Comparison of ENCODE assay signal across 9 cellular contexts in the genomic region with DNA sequence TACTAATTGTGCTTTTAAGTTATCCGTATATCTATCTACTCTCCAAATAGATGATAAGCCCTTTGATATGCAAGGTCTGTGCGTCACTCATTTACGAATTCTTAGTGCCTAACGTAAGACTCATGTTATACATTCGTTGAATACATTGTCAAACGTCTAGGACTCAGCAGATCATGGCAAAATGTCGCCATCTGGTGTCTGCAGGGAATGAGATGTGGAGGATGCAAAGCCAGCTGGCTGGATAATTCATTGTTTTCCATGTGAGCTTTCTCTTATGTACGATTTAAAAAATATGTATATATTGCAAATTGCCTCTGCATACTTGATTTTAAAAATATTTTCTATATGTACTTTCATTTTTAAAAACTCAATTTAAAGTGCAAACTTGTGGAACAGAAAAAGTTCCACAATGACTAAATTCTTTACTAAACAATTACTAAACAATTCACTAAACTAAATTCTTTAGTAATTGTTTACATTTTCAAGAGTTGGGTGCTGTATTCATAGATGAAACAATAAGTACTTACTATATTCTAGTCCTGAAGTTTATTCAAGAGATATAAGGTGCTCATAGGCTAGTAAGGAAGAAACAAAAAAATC. TPM values are rescaled to one million over a fixed set of nuclear protein-coding genes. Genes with fewer than 3 reads are reported as not detected.
A peak's percentile ranks its signal among the peaks of the same experiment; 100 is the strongest.
DNase-seq lines count a peak whose midpoint lies in the region; ATAC-seq and TF ChIP-seq lines count a peak whose summit lies in the region.
"Had no signal": no experiment of that assay in that cellular context is flagged by ENCODE, and none has a peak within 500 bp of the region (broad histone marks: within the 10 kb centered on the region; RNA-seq: fewer than 3 reads in every experiment).

No MANE protein-coding gene starts in this region.

- no peaks in the 10 kb centered on the region for H3K4me1 ChIP-seq in lower lobe of right lung

- no peak overlapping the region for H3K27ac ChIP-seq in lower lobe of right lung

- H3K36me3 ChIP-seq in H7 (replicated peaks; ENCODE audit: control insufficient read depth, insufficient read depth, low read length): no peaks in the 10 kb centered on the region
- H3K36me3 ChIP-seq in lower lobe of right lung: no peaks in the 10 kb centered on the region

- H3K9me3 Mint-ChIP-seq in activated CD4-positive, alpha-beta T cell treated with anti-CD3 and anti-CD28 coated beads, Interleukin-2, amount 10 ng/mL, durations not matched to agents 24 days and 14 days: no peaks in the 10 kb centered on the region

- no peaks in the 10 kb centered on the region for H3K9me3 ChIP-seq in lower lobe of right lung

- no peak overlapping the region for H3K4me3 ChIP-seq in H7 (ENCODE audit: insufficient read depth, low read depth, low read length)
- H3K4me3 ChIP-seq in lower lobe of right lung: no peak overlapping the region

- DNase-seq in Caki2 (ENCODE audit: low read depth): peak; percentile 6
- peak; percentile 56 for DNase-seq in H7
- peak; percentile 79 for DNase-seq in NCI-H2227 (lab: John Stamatoyannopoulos, UW; ENCODE audit: unreplicated experiment)
- peak; percentile 89 for DNase-seq in activated CD4-positive, alpha-beta T cell treated with anti-CD3 and anti-CD28 coated beads, Interleukin-2, amount 10 ng/mL, durations not matched to agents 24 days and 14 days
- DNase-seq in dedifferentiated amniotic fluid mesenchymal stem cell (ENCODE audit: extremely low spot score): peak; percentile 71
- DNase-seq in lower lobe of right lung: no peak
- DNase-seq in stimulated activated CD8-positive, alpha-beta memory T cell treated with anti-CD3 and anti-CD28 coated beads, Interleukin-7, amount 100 ng/mL, for 1 hour (ENCODE audit: low read depth in 2 of 2): peak; percentile 7 to 19

- ATAC-seq in lower lobe of right lung (peak in 1 of 2 donors; percentile 55), GM18517 (IDR thresholded peaks at IDR 0.05; ENCODE audit: unreplicated experiment) (no peak)

- H3K4me1 Mint-ChIP-seq in activated CD4-positive, alpha-beta T cell treated with anti-CD3 and anti-CD28 coated beads, Interleukin-2, amount 10 ng/mL, durations not matched to agents 24 days and 14 days: peaks cover 2% of the 10 kb centered on the region

- in situ Hi-C loops in Caki2 (cut with HindIII; ENCODE audit: low pct_unique_long_range_greater_than_20kb, low sequenced_read_pairs): no loop called here

- no peak overlapping the region for H3K27ac Mint-ChIP-seq in activated CD4-positive, alpha-beta T cell treated with anti-CD3 and anti-CD28 coated beads, Interleukin-2, amount 10 ng/mL, durations not matched to agents 24 days and 14 days

- intact Hi-C loops in activated CD4-positive, alpha-beta T cell treated with anti-CD3 and anti-CD28 coated beads, Interleukin-2, amount 10 ng/mL, durations not matched to agents 24 days and 14 days (cut with micrococcal nuclease): loop anchor here (1.0 to 5.0 kb wide), 3 partner anchors 66 to 595 kb away; no protein-coding TSS in a partner anchor
- intact Hi-C loops in lower lobe of right lung (cut with DNase I): no loop called here

- H3K4me3 Mint-ChIP-seq in activated CD4-positive, alpha-beta T cell treated with anti-CD3 and anti-CD28 coated beads, Interleukin-2, amount 10 ng/mL, durations not matched to agents 24 days and 14 days: no peak overlapping the region

- TF ChIP-seq CTCF in lower lobe of right lung (IDR thresholded peaks at IDR 0.05): peak; percentile 68

- H3K36me3 Mint-ChIP-seq in activated CD4-positive, alpha-beta T cell treated with anti-CD3 and anti-CD28 coated beads, Interleukin-2, amount 10 ng/mL, durations not matched to agents 24 days and 14 days (ENCODE audit: low read depth): no peaks in the 10 kb centered on the region

- H3K27me3 Mint-ChIP-seq in activated CD4-positive, alpha-beta T cell treated with anti-CD3 and anti-CD28 coated beads, Interleukin-2, amount 10 ng/mL, durations not matched to agents 24 days and 14 days: peaks cover 10% of the 10 kb centered on the region

- no peaks in the 10 kb centered on the region for H3K27me3 ChIP-seq in H7 (ENCODE audit: control insufficient read depth, insufficient read depth, low read length)
- peaks cover 10% of the 10 kb centered on the region for H3K27me3 ChIP-seq in lower lobe of right lung (ENCODE audit: low read depth)

RNA-seq across cellular contexts. Expression of gene ZNF202, which starts 33.8 kb away (rescaled TPM):
- 7.4 and 25.7 TPM in 2 replicates for total RNA-seq in Caki2 (2014; rRNA removed; shearing (Covaris generic); ENCODE audit: low replicate concordance)
- 23.0 and 26.5 TPM in 2 replicates for total RNA-seq in H7 (2014; rRNA removed; shearing (Covaris generic))
- total RNA-seq in activated CD4-positive, alpha-beta T cell treated with anti-CD3 and anti-CD28 coated beads, Interleukin-2, amount 10 ng/mL, durations not matched to agents 24 days and 14 days: 22.6 and 22.9 TPM in 2 replicates
- 10.6 TPM for total RNA-seq in lower lobe of right lung

RNA-seq across cellular contexts. Expression of gene OR6X1, which starts 46.6 kb away (rescaled TPM):
- not detected in 2 replicates for total RNA-seq in Caki2 (2014; rRNA removed; shearing (Covaris generic); ENCODE audit: low replicate concordance)
- total RNA-seq in H7 (2014; rRNA removed; shearing (Covaris generic)): not detected in 2 replicates
- not detected in 2 replicates for total RNA-seq in activated CD4-positive, alpha-beta T cell treated with anti-CD3 and anti-CD28 coated beads, Interleukin-2, amount 10 ng/mL, durations not matched to agents 24 days and 14 days
- not detected for total RNA-seq in lower lobe of right lung
- total RNA-seq: activated CD8-positive, alpha-beta memory T cell treated with anti-CD3 and anti-CD28 coated beads for 36 hours had no signal

RNA-seq across cellular contexts. Expression of gene SCN3B, which starts 53.3 kb away (rescaled TPM):
- not detected in 2 replicates for total RNA-seq in Caki2 (2014; rRNA removed; shearing (Covaris generic); ENCODE audit: low replicate concordance)
- 0.14 and 0.18 TPM in 2 replicates for total RNA-seq in H7 (2014; rRNA removed; shearing (Covaris generic))
- total RNA-seq in activated CD4-positive, alpha-beta T cell treated with anti-CD3 and anti-CD28 coated beads, Interleukin-2, amount 10 ng/mL, durations not matched to agents 24 days and 14 days: not detected in 2 replicates
- total RNA-seq in lower lobe of right lung: 3.2 TPM
- total RNA-seq: activated CD8-positive, alpha-beta memory T cell treated with anti-CD3 and anti-CD28 coated beads for 36 hours had no signal
